14 cellular contexts compared by ENCODE assay signal in the genomic region with DNA sequence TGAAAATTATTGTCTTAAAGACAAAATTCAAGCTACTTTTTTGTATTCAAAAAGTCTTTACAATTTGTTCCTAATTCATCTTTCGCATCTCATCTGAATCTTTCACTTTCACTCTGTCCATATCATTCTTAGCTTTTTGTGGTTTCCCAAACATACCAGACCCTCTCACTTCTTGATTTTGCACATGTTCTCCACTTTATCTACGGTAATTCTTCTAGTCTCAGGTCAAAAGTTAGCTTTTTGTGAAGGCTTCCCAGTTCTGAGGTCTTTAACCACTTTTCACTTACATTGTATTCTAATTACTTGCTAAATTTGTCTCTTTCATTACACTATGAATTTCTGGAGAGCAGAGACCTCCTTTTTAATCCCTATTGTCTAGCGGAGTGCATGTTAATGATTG.
DNase-seq lines count a peak whose midpoint lies in the region; ATAC-seq and TF ChIP-seq lines count a peak whose summit lies in the region.
"Had no signal": no experiment of that assay in that cellular context is flagged by ENCODE, and none has a peak within 500 bp of the region (broad histone marks: within the 10 kb centered on the region; RNA-seq: fewer than 3 reads in every experiment).

No MANE protein-coding gene starts in this region.

- ATAC-seq in GM21360 (IDR thresholded peaks at IDR 0.05; ENCODE audit: unreplicated experiment): peak; percentile 93
- peak; percentile 83 for ATAC-seq in HG02938 (IDR thresholded peaks at IDR 0.05; ENCODE audit: unreplicated experiment)
- peak; percentile 53 for ATAC-seq in HG03469 (IDR thresholded peaks at IDR 0.05; ENCODE audit: unreplicated experiment)

- DNase-seq in GM13977 (ENCODE audit: low spot score): peak; percentile 9
- DNase-seq in NCI-H446 treated with DMSO at 0.1 percent for 48 hours (lab: John Stamatoyannopoulos, UW): no peak
- no peak for DNase-seq in GM19238 (ENCODE audit: insufficient read length, low spot score)
- no peak for DNase-seq in activated CD4-positive, alpha-beta T cell treated with anti-CD3 and anti-CD28 coated beads, Interleukin-2, amount 50 U/mL, for 48 hours
- DNase-seq in stimulated activated CD8-positive, alpha-beta memory T cell treated with anti-CD3 and anti-CD28 coated beads, Interleukin-4, amount 100 ng/mL, for 48 hours: no peak
- DNase-seq: activated CD4-positive, alpha-beta T cell treated with anti-CD3 and anti-CD28 coated beads for 48 hours; DMS 273 treated with DMSO at 0.1 percent for 48 hours; foreskin fibroblast; Kasumi-1; midbrain; NCI-H2081 had no signal

- no peak for TF ChIP-seq CTCF in GM13977 (IDR thresholded peaks at IDR 0.05; ENCODE audit: extremely low read depth, insufficient read depth, missing control alignments)

- in situ Hi-C loops in GM13977 (cut with MboI; ENCODE audit: low pct_unique_long_range_greater_than_20kb, low sequenced_read_pairs, unreplicated experiment): no loop called here
